29 cellular contexts compared by ENCODE assay signal in the genomic region with DNA sequence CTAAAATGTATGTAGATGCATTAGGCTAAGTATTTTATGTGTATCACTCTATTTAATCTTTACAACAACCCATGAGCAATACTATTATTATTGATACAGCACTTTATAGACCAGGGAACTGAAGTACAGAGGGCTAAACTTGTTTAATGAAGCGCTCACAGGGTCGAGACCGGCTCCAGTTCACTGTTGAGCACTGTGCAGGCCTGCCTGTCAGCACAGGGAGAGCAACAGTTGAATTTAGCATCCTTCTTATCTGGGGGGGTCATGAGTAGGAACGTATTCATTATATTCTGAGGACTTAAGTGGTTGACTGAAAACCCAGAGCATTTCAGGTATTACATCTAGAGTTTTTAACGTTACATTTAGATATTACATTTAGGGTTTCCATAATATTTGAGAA.
"Had no signal": no experiment of that assay in that cellular context is flagged by ENCODE, and none has a peak within 500 bp of the region (broad histone marks: within the 10 kb centered on the region; RNA-seq: fewer than 3 reads in every experiment).

No MANE protein-coding gene starts in this region.

- H3K4me3 ChIP-seq: lower lobe of right lung, neural progenitor cell, right atrium auricular region, right lobe of liver, smooth muscle cell, testis, thyroid gland, transverse colon, upper lobe of left lung, vagina had no signal

- H3K27me3 ChIP-seq: neural progenitor cell, right atrium auricular region, right lobe of liver, testis, thyroid gland, transverse colon, upper lobe of left lung, vagina had no signal

- H3K9me3 ChIP-seq: lower lobe of right lung, neutrophil, right atrium auricular region, right lobe of liver, testis, thyroid gland, transverse colon, upper lobe of left lung, vagina had no signal

- H3K9ac ChIP-seq: neural progenitor cell, parathyroid adenoma had no signal

- FAIRE-seq: keratinocyte had no signal

- ATAC-seq: left lobe of liver; lower lobe of right lung; naive thymus-derived CD8-positive, alpha-beta T cell; right lobe of liver; stimulated activated memory B cell treated with anti-CD40 and anti-IgM and Interleukin-4, amounts not matched to agents 10 μg/mL and 1 μg/mL and 100 μg/mL, for 72 hours; stimulated activated naive CD8-positive, alpha-beta T cell treated with anti-CD3 and anti-CD28 coated beads, Interleukin-15, amount 100 ng/mL, for 72 hours had no signal

- H2AFZ ChIP-seq: neural progenitor cell, parathyroid adenoma had no signal

- H3K36me3 ChIP-seq: lower lobe of right lung, neural progenitor cell, neutrophil, right atrium auricular region, right lobe of liver, thyroid gland, transverse colon, upper lobe of left lung, vagina had no signal

- H3K27ac Mint-ChIP-seq: naive thymus-derived CD8-positive, alpha-beta T cell; nephron progenitor cell; neural progenitor cell; stimulated activated memory B cell treated with anti-CD40 and anti-IgM and Interleukin-4, amounts not matched to agents 10 μg/mL and 1 μg/mL and 100 μg/mL, for 72 hours had no signal

- H3K36me3 Mint-ChIP-seq: neural progenitor cell; stimulated activated memory B cell treated with anti-CD40 and anti-IgM and Interleukin-4, amounts not matched to agents 10 μg/mL and 1 μg/mL and 100 μg/mL, for 72 hours had no signal

- H3K27me3 Mint-ChIP-seq: naive thymus-derived CD8-positive, alpha-beta T cell; stimulated activated memory B cell treated with anti-CD40 and anti-IgM and Interleukin-4, amounts not matched to agents 10 μg/mL and 1 μg/mL and 100 μg/mL, for 72 hours; stimulated activated naive CD8-positive, alpha-beta T cell treated with anti-CD3 and anti-CD28 coated beads, Interleukin-15, amount 100 ng/mL, for 72 hours had no signal

- DNase-seq: hippocampal formation; kidney glomerular epithelial cell; left cardiac atrium; lower lobe of right lung; mammary epithelial cell; mesenchymal stem cell; naive thymus-derived CD8-positive, alpha-beta T cell; nephron progenitor cell; occipital lobe; right lobe of liver; stimulated activated CD4-positive, alpha-beta T cell treated with anti-CD3 and anti-CD28 coated beads, Interleukin-1b, Interleukin-23, amount 100 ng/mL, for 48 hours; stimulated activated CD4-positive, alpha-beta T cell treated with anti-CD3 and anti-CD28 coated beads, Interleukin-2, amount 100 ng/mL, for 48 hours; stimulated activated CD4-positive, alpha-beta T cell treated with anti-CD3 and anti-CD28 coated beads, Interleukin-4, amount 100 ng/mL, for 4 hours; stimulated activated CD8-positive, alpha-beta memory T cell treated with anti-CD3 and anti-CD28 coated beads, Interleukin-4, amount 100 ng/mL, for 48 hours; stimulated activated naive CD4-positive, alpha-beta T cell treated with Interleukin-2 at 50 U/mL for 16 hours; stimulated activated naive CD8-positive, alpha-beta T cell treated with anti-CD3 and anti-CD28 coated beads, Interleukin-15, amount 100 ng/mL, for 72 hours; testis; transverse colon; upper lobe of left lung had no signal

- H3K4me1 Mint-ChIP-seq: nephron progenitor cell; stimulated activated memory B cell treated with anti-CD40 and anti-IgM and Interleukin-4, amounts not matched to agents 10 μg/mL and 1 μg/mL and 100 μg/mL, for 72 hours had no signal

- H3K4me1 ChIP-seq: neural progenitor cell, right lobe of liver, testis, transverse colon, vagina had no signal

- H3K4me3 Mint-ChIP-seq: naive thymus-derived CD8-positive, alpha-beta T cell; nephron progenitor cell; neural progenitor cell; stimulated activated memory B cell treated with anti-CD40 and anti-IgM and Interleukin-4, amounts not matched to agents 10 μg/mL and 1 μg/mL and 100 μg/mL, for 72 hours; stimulated activated naive CD8-positive, alpha-beta T cell treated with anti-CD3 and anti-CD28 coated beads, Interleukin-15, amount 100 ng/mL, for 72 hours had no signal

- H3K27ac ChIP-seq: lower lobe of right lung, neural progenitor cell, neutrophil, parathyroid adenoma, right atrium auricular region, right lobe of liver, testis, thyroid gland, transverse colon, upper lobe of left lung, vagina had no signal

- H3K4me2 ChIP-seq: neural progenitor cell, smooth muscle cell had no signal
